In genomic region chr19:50202962-50203280, GRCh38 we compare ENCODE assay signal across 15 cellular contexts. TPM values are rescaled to one million over a fixed set of nuclear protein-coding genes. Genes with fewer than 3 reads are reported as not detected.
DNase-seq lines count a peak whose midpoint lies in the region; ATAC-seq and TF ChIP-seq lines count a peak whose summit lies in the region.
"Had no signal": no experiment of that assay in that cellular context is flagged by ENCODE, and none has a peak within 500 bp of the region (broad histone marks: within the 10 kb centered on the region; RNA-seq: fewer than 3 reads in every experiment).

No MANE protein-coding gene starts in this region.

- H3K27me3 ChIP-seq in cardiac muscle cell, result peaks cover 34% of the 10 kb centered on the region
- no peaks in the 10 kb centered on the region for H3K27me3 ChIP-seq in right atrium auricular region
- H3K27me3 ChIP-seq in parathyroid adenoma (ENCODE audit: control insufficient read depth, insufficient read depth, low read length), result no peaks in the 10 kb centered on the region
- H3K27me3 ChIP-seq in upper lobe of right lung, result peaks cover 33% of the 10 kb centered on the region
- H3K27me3 ChIP-seq: Peyer's patch had no signal

- TF ChIP-seq CTCF in cardiac muscle cell (IDR thresholded peaks at IDR 0.05; ENCODE audit: low read depth, low read length) (no peak), right atrium auricular region (IDR thresholded peaks at IDR 0.05) (no peak), parathyroid adenoma (IDR thresholded peaks at IDR 0.05) (no peak), upper lobe of right lung (IDR thresholded peaks at IDR 0.05) (no peak)

- peak overlapping the region; percentile 94 for H2AFZ ChIP-seq in parathyroid adenoma

- H3K4me1 ChIP-seq in cardiac muscle cell (ENCODE audit: low read depth) (no peaks in the 10 kb centered on the region), right atrium auricular region (peaks cover 0 to 46% of the 10 kb centered on the region in 2 donors), parathyroid adenoma (peaks cover 11% of the 10 kb centered on the region), upper lobe of right lung (peaks cover 23% of the 10 kb centered on the region)

- ATAC-seq in Right ventricle myocardium superior (ENCODE audit: poor library complexity) (no peak), upper lobe of right lung (no peak), HG02571 (IDR thresholded peaks at IDR 0.05; ENCODE audit: unreplicated experiment) (no peak), GM18520 (IDR thresholded peaks at IDR 0.05; ENCODE audit: unreplicated experiment) (no peak), HG03439 (IDR thresholded peaks at IDR 0.05; ENCODE audit: unreplicated experiment) (no peak)
- ATAC-seq: stimulated activated memory B cell treated with anti-CD40 and anti-IgM and Interleukin-4, amounts not matched to agents 10 μg/mL and 1 μg/mL and 100 μg/mL, for 72 hours had no signal

- H3K9me3 ChIP-seq in cardiac muscle cell (ENCODE audit: low read depth) (no peaks in the 10 kb centered on the region), right atrium auricular region (no peaks in the 10 kb centered on the region), parathyroid adenoma (ENCODE audit: control insufficient read depth, low read length) (no peaks in the 10 kb centered on the region), upper lobe of right lung (no peaks in the 10 kb centered on the region)
- H3K9me3 ChIP-seq: Peyer's patch had no signal

- no peak overlapping the region for H3K9ac ChIP-seq in parathyroid adenoma

- H3K4me2 ChIP-seq in parathyroid adenoma (ENCODE audit: low read length), result peak overlapping the region; percentile 58

- peaks cover 6% of the 10 kb centered on the region for H3K79me2 ChIP-seq in parathyroid adenoma

- intact Hi-C loops in Right ventricle myocardium superior (cut with DNase I) (no loop called here), upper lobe of right lung (cut with DNase I) (no loop called here)

- H3K27ac ChIP-seq in cardiac muscle cell, result no peak overlapping the region
- H3K27ac ChIP-seq in right atrium auricular region, result peak overlapping the region; percentile 59 to 62
- no peak overlapping the region for H3K27ac ChIP-seq in parathyroid adenoma
- H3K27ac ChIP-seq in upper lobe of right lung, result no peak overlapping the region

- H3K4me3 ChIP-seq in cardiac muscle cell (peak overlapping the region; percentile 46), right atrium auricular region (peak overlapping the region; percentile 37 to 68), parathyroid adenoma (ENCODE audit: low read depth, low read length) (peak overlapping the region; percentile 90), upper lobe of right lung (peak overlapping the region; percentile 58)

- DNase-seq in cardiac muscle cell (ENCODE audit: low read depth in 1 of 2, low spot score in 1 of 2), result no peak
- DNase-seq in Right ventricle myocardium superior, result no peak
- no peak for DNase-seq in right atrium auricular region (ENCODE audit: low spot score)
- DNase-seq in upper lobe of right lung, result no peak
- DNase-seq: activated naive CD8-positive, alpha-beta T cell treated with anti-CD3 and anti-CD28 coated beads, Interleukin-2, amount 10 ng/mL, durations not matched to agents 7 days and 5 days; NCI-H226; T-helper 1 cell had no signal

- no peaks in the 10 kb centered on the region for H3K36me3 ChIP-seq in cardiac muscle cell
- H3K36me3 ChIP-seq in right atrium auricular region, result no peaks in the 10 kb centered on the region
- no peaks in the 10 kb centered on the region for H3K36me3 ChIP-seq in parathyroid adenoma (ENCODE audit: control insufficient read depth, insufficient read depth, low read length)
- H3K36me3 ChIP-seq in upper lobe of right lung, result no peaks in the 10 kb centered on the region
- H3K36me3 ChIP-seq: Peyer's patch had no signal

RNA-seq across cellular contexts. Expression of gene MYH14, which starts 0.5 kb away (rescaled TPM):
- total RNA-seq in cardiac muscle cell (1.8 and 2.1 TPM in 2 replicates), Right ventricle myocardium superior (121 TPM), right atrium auricular region (10 to 100 TPM; 40.9 to 44.5 TPM), upper lobe of right lung (146 TPM)
- 0.32 and 3.0 TPM in 2 replicates for polyA plus RNA-seq in cardiac muscle cell
- total RNA-seq: activated CD4-positive, alpha-beta T cell treated with anti-CD3 and anti-CD28 coated beads for 36 hours; activated naive CD8-positive, alpha-beta T cell treated with anti-CD3 and anti-CD28 coated beads, Interleukin-2, amount 10 ng/mL, durations not matched to agents 7 days and 5 days had no signal

RNA-seq across cellular contexts. Expression of gene IZUMO2, which starts 39.8 kb away (rescaled TPM):
- not detected in 2 replicates for total RNA-seq in cardiac muscle cell
- not detected in 2 replicates for polyA plus RNA-seq in cardiac muscle cell
- not detected for total RNA-seq in Right ventricle myocardium superior
- not detected for total RNA-seq in right atrium auricular region
- not detected for total RNA-seq in upper lobe of right lung
- total RNA-seq: activated CD4-positive, alpha-beta T cell treated with anti-CD3 and anti-CD28 coated beads for 36 hours; activated naive CD8-positive, alpha-beta T cell treated with anti-CD3 and anti-CD28 coated beads, Interleukin-2, amount 10 ng/mL, durations not matched to agents 7 days and 5 days; Peyer's patch; renal cortical epithelial cell had no signal

Comparison
In these comparisons a context has a peak if more than half of its experiments do, and no peak if none do; other contexts are left out.
1. H3K27ac ChIP-seq: peak in right atrium auricular region (2 of 2); none in cardiac muscle cell (single experiment), parathyroid adenoma (single experiment) and upper lobe of right lung (single experiment).
2. RNA of gene MYH14, which starts 0.5 kb away (total RNA-seq): 146 TPM in upper lobe of right lung (single experiment), 121 TPM in Right ventricle myocardium superior (single experiment) and 40.9 to 44.5 TPM in right atrium auricular region; 1.8 to 2.1 TPM in cardiac muscle cell; every median in the first group is over 10 times any median in the second.
3. Peak in every context shown above with its lines, with median percentiles within 50 percentile points of each other: H3K4me3 ChIP-seq.